In the genomic region with DNA sequence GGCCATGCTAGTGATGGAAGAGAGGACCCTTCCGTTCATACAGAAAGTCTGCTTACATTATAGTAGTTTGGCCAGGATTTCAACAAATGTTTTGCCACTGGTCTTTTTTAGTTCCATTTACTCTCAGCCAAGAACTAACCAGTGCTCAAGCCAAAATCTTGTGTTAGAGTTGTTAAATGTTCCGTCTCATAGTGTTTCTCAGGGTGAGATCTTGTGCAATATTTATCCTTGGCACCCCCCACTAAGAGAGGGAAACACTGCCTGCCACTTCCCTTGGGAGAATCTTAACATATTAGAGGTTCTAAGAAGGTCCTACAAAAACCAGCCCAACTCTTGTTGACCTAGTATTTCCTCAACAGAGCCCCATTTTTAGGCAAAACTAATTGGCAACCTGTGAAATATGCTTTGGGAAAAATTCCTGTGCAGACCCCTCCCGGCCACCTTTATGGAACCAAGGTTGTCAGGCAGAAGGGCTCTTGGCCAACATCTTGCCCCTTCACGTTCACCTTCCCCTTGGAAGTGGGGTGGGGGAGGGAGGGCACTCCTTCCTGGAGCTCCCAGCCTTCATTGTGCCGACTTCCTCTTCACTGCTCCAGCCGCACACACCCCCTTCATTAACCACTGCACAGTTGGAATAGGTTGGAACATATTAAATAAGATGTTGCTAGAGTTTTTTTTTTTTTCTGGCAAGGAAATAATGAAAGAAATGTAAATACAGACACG, we compare ENCODE assay signal across 19 cellular contexts.
DNase-seq lines count a peak whose midpoint lies in the region; ATAC-seq, FAIRE-seq and TF ChIP-seq lines count a peak whose summit lies in the region.
"Had no signal": no experiment of that assay in that cellular context is flagged by ENCODE, and none has a peak within 500 bp of the region (broad histone marks: within the 10 kb centered on the region; RNA-seq: fewer than 3 reads in every experiment).

No MANE protein-coding gene starts in this region.

- no peak for TF ChIP-seq POLR2A in transverse colon (IDR thresholded peaks at IDR 0.05)

- H3K4me1 Mint-ChIP-seq in effector memory CD8-positive, alpha-beta T cell (ENCODE audit: low read depth in 2 of 2), result peaks cover 0 to 2% of the 10 kb centered on the region in 2 donors
- H3K4me1 Mint-ChIP-seq in glutamatergic neuron (ENCODE audit: low read depth, unreplicated experiment), result no peaks in the 10 kb centered on the region

- WGBS in transverse colon (ENCODE audit: low coverage in 1 of 2), 2 donors, result 68 to 77% methylated on average over 2 to 7 of the region's 7 CpGs

- CTCF ChIA-PET in RWPE1 (lab: Yijun Ruan, JAX), result no interaction called here

- no peaks in the 10 kb centered on the region for H3K27me3 ChIP-seq in transverse colon
- H3K27me3 ChIP-seq: BE2C, suprapubic skin had no signal

- H3K27ac ChIP-seq in RWPE1 (peak overlapping the region; percentile 43), transverse colon (no peak overlapping the region), kidney (ENCODE audit: low read depth in 2 of 2, low read length in 2 of 2) (no peak overlapping the region)
- H3K27ac ChIP-seq: suprapubic skin had no signal

- no peaks in the 10 kb centered on the region for H3K9me3 Mint-ChIP-seq in effector memory CD8-positive, alpha-beta T cell
- peaks cover 2% of the 10 kb centered on the region for H3K9me3 Mint-ChIP-seq in glutamatergic neuron (ENCODE audit: unreplicated experiment)
- H3K9me3 Mint-ChIP-seq: activated T-helper 1 cell treated with anti-CD3 and anti-CD28 coated beads, Interleukin-12 subunit alpha, Interleukin-12 subunit beta, Interleukin-2, Interleukin-4 antibody, amounts not matched to agents 30 ng/mL and 10 ng/mL and 1 ng/mL, durations not matched to agents 14 hours and 24 hours and 36 hours had no signal

- ATAC-seq in effector memory CD8-positive, alpha-beta T cell (replicated peaks), result no peak
- ATAC-seq: GM12878 had no signal

- H3K36me3 ChIP-seq in transverse colon, result peaks cover 0 to 26% (median 8%) of the 10 kb centered on the region in 4 donors
- H3K36me3 ChIP-seq in kidney (ENCODE audit: control insufficient read depth in 1 of 2, insufficient read depth in 2 of 2, low read length in 2 of 2), result peaks cover 7 to 9% of the 10 kb centered on the region in 2 donors

- no peaks in the 10 kb centered on the region for H3K27me3 Mint-ChIP-seq in effector memory CD8-positive, alpha-beta T cell
- peaks cover 1% of the 10 kb centered on the region for H3K27me3 Mint-ChIP-seq in glutamatergic neuron (ENCODE audit: unreplicated experiment)

- intact Hi-C loops in transverse colon (cut with DNase I; ENCODE audit: low total_unique reads), result no loop called here
- intact Hi-C loops in kidney (cut with DNase I), result no loop called here

- peak overlapping the region; percentile 56 to 69 for H3K27ac Mint-ChIP-seq in effector memory CD8-positive, alpha-beta T cell
- no peak overlapping the region for H3K27ac Mint-ChIP-seq in glutamatergic neuron (ENCODE audit: unreplicated experiment)
- H3K27ac Mint-ChIP-seq: activated T-helper 1 cell treated with anti-CD3 and anti-CD28 coated beads, Interleukin-12 subunit alpha, Interleukin-12 subunit beta, Interleukin-2, Interleukin-4 antibody, amounts not matched to agents 30 ng/mL and 10 ng/mL and 1 ng/mL, durations not matched to agents 14 hours and 24 hours and 36 hours had no signal

- no peaks in the 10 kb centered on the region for H3K4me1 ChIP-seq in transverse colon
- no peaks in the 10 kb centered on the region for H3K4me1 ChIP-seq in kidney (ENCODE audit: control insufficient read depth in 1 of 2, insufficient read depth in 1 of 2, low read depth in 1 of 2, low read length in 2 of 2)

- H3K4me3 ChIP-seq in transverse colon, result no peak overlapping the region
- no peak overlapping the region for H3K4me3 ChIP-seq in kidney (ENCODE audit: low read length in 2 of 2)
- H3K4me3 ChIP-seq: GM12878, suprapubic skin had no signal

- H3K9me3 ChIP-seq in transverse colon (no peaks in the 10 kb centered on the region), kidney (ENCODE audit: control insufficient read depth in 1 of 2, low read length in 2 of 2) (no peaks in the 10 kb centered on the region)
- H3K9me3 ChIP-seq: BE2C, suprapubic skin had no signal

- POLR2A ChIA-PET in RWPE1 (lab: Yijun Ruan, JAX; ENCODE audit: low non-redundant PET), result no interaction called here

- peaks cover 95% of the 10 kb centered on the region for H3K36me3 Mint-ChIP-seq in effector memory CD8-positive, alpha-beta T cell (ENCODE audit: insufficient read depth)
- H3K36me3 Mint-ChIP-seq in glutamatergic neuron (ENCODE audit: unreplicated experiment), result no peaks in the 10 kb centered on the region

- H3K9ac ChIP-seq in kidney (ENCODE audit: low read length in 2 of 2), result no peak overlapping the region

- TF ChIP-seq EP300 in transverse colon (IDR thresholded peaks at IDR 0.05; ENCODE audit: low read depth), result no peak

- in situ Hi-C loops in transverse colon (cut with MboI; ENCODE audit: low pct_ligation_motif_present in 1 of 4, low pct_unique_long_range_greater_than_20kb in 1 of 4, low sequenced_read_pairs in 3 of 4), result no loop called here

- no peak overlapping the region for H3K4me3 Mint-ChIP-seq in effector memory CD8-positive, alpha-beta T cell
- H3K4me3 Mint-ChIP-seq in glutamatergic neuron (ENCODE audit: unreplicated experiment), result no peak overlapping the region
- H3K4me3 Mint-ChIP-seq: activated T-helper 1 cell treated with anti-CD3 and anti-CD28 coated beads, Interleukin-12 subunit alpha, Interleukin-12 subunit beta, Interleukin-2, Interleukin-4 antibody, amounts not matched to agents 30 ng/mL and 10 ng/mL and 1 ng/mL, durations not matched to agents 14 hours and 24 hours and 36 hours had no signal

- TF ChIP-seq CTCF in RWPE1 (conservative IDR thresholded peaks at IDR 0.05; ENCODE audit: low read depth) (no peak), transverse colon (IDR thresholded peaks at IDR 0.05) (no peak), glutamatergic neuron (IDR thresholded peaks at IDR 0.05; ENCODE audit: partially characterized antibody, unreplicated experiment) (no peak), kidney (IDR thresholded peaks at IDR 0.05; ENCODE audit: borderline replicate concordance, extremely low read depth, insufficient read depth) (no peak)

- FAIRE-seq in kidney (lab: Jason Lieb, UNC), result no peak
- FAIRE-seq: colon, D721Med, G401.6, islet of Langerhans had no signal

- DNase-seq in RWPE1 (ENCODE audit: low spot score), result no peak
- DNase-seq in effector memory CD8-positive, alpha-beta T cell, result no peak
- peak; percentile 42 for DNase-seq in iris pigment epithelial cell (ENCODE audit: low read depth)
- DNase-seq in superior temporal gyrus (ENCODE audit: extremely low spot score), result peak; percentile 58
- DNase-seq in transverse colon, result no peak
- no peak for DNase-seq in glutamatergic neuron
- DNase-seq in kidney, result no peak
- DNase-seq: activated CD4-positive, alpha-beta T cell treated with anti-CD3 and anti-CD28 coated beads, Interleukin-2, amount 50 U/mL, for 48 hours; BE2C; Kasumi-1; NCI-H1417; stimulated activated CD4-positive, alpha-beta T cell treated with anti-CD3 and anti-CD28 coated beads, Interleukin-1b, Interleukin-23, amount 100 ng/mL, for 48 hours had no signal

Comparison
In these comparisons a context has a peak if more than half of its experiments do, and no peak if none do; other contexts are left out.
1. DNase-seq: peak in iris pigment epithelial cell (single experiment) and superior temporal gyrus (single experiment); none in RWPE1 (single experiment), effector memory CD8-positive, alpha-beta T cell (0 of 3), transverse colon (single experiment), glutamatergic neuron (single experiment) and kidney (single experiment).